In genomic region chr20:45373353-45374100, GRCh38 we compare ENCODE assay signal across 8 cellular contexts.
DNase-seq lines count a peak whose midpoint lies in the region; ATAC-seq lines count a peak whose summit lies in the region.

No MANE protein-coding gene starts in this region.

- peak overlapping the region; percentile 29; the same call in 1 of the 2 replicates for H3K4me3 ChIP-seq in GM08714 (ENCODE audit: low read length)

- peak; percentile 63 for ATAC-seq in HG02981 (IDR thresholded peaks at IDR 0.05; ENCODE audit: unreplicated experiment)
- no peak for ATAC-seq in HG03135 (IDR thresholded peaks at IDR 0.05; ENCODE audit: unreplicated experiment)

- DNase-seq in NCI-H524 (lab: John Stamatoyannopoulos, UW): peak; percentile 52 to 79
- DNase-seq in activated CD4-positive, alpha-beta T cell treated with anti-CD3 and anti-CD28 coated beads, Interleukin-2, amount 50 U/mL, for 1 hour: peak; percentile 91
- DNase-seq in dedifferentiated amniotic fluid mesenchymal stem cell (ENCODE audit: extremely low spot score): peak; percentile 68
- peak; percentile 94 for DNase-seq in left kidney (ENCODE audit: low read depth, low spot score)
- peak; percentile 91 for DNase-seq in stimulated activated CD4-positive, alpha-beta T cell treated with anti-CD3 and anti-CD28 coated beads, Interleukin-1b, Interleukin-23, amount 100 ng/mL, for 48 hours
